Comparison of ENCODE assay signal across 1 cellular context in genomic region chr2:202102425-202103005, GRCh38.
TF ChIP-seq lines count a peak whose summit lies in the region.

No MANE protein-coding gene starts in this region.

TF ChIP-seq in HEK293, 187 proteins besides CTCF, POLR2A, EP300 and RAD21 (continued from another document and continues in another):
- TF ChIP-seq ZNF148 (tag by site-specific recombination; IDR thresholded peaks at IDR 0.05; ENCODE audit: borderline replicate concordance) = no peak
- no peak for TF ChIP-seq ZNF561 (tag by site-specific recombination; IDR thresholded peaks at IDR 0.05; ENCODE audit: borderline replicate concordance)
- no peak for TF ChIP-seq ZNF48 (tag by site-specific recombination; IDR thresholded peaks at IDR 0.05)
- TF ChIP-seq ZNF112 (tag by site-specific recombination; IDR thresholded peaks at IDR 0.05) = no peak
- no peak for TF ChIP-seq PBX3 (CRISPR knock-in tag; IDR thresholded peaks at IDR 0.05)
- TF ChIP-seq AEBP2 (tag by site-specific recombination; IDR thresholded peaks at IDR 0.05; ENCODE audit: borderline replicate concordance) = no peak
- no peak for TF ChIP-seq ZNF2 (tag by site-specific recombination; IDR thresholded peaks at IDR 0.05)
- no peak for TF ChIP-seq ZNF701 (tag by site-specific recombination; IDR thresholded peaks at IDR 0.05)
- no peak for TF ChIP-seq ZNF398 (tag by site-specific recombination; IDR thresholded peaks at IDR 0.05)
- TF ChIP-seq PRDM1 (tag by site-specific recombination; IDR thresholded peaks at IDR 0.05) = no peak
- no peak for TF ChIP-seq ZNF214 (tag by site-specific recombination; IDR thresholded peaks at IDR 0.05; ENCODE audit: borderline replicate concordance)
- TF ChIP-seq ZBTB20 (tag by site-specific recombination; IDR thresholded peaks at IDR 0.05) = no peak
- no peak for TF ChIP-seq REPIN1 (tag by site-specific recombination; IDR thresholded peaks at IDR 0.05; ENCODE audit: low read depth)
- no peak for TF ChIP-seq PRDM6 (tag by site-specific recombination; IDR thresholded peaks at IDR 0.05)
- no peak for TF ChIP-seq ZNF292 (tag by site-specific recombination; IDR thresholded peaks at IDR 0.05; ENCODE audit: borderline replicate concordance, low read depth)
- no peak for TF ChIP-seq ZNF677 (tag by site-specific recombination; IDR thresholded peaks at IDR 0.05)
- TF ChIP-seq GFI1B (tag by site-specific recombination; IDR thresholded peaks at IDR 0.05) = peak; percentile 59; the same call in 1 of the 2 replicates
- no peak for TF ChIP-seq MZF1 (tag by site-specific recombination; IDR thresholded peaks at IDR 0.05; ENCODE audit: borderline replicate concordance)
- TF ChIP-seq ZNF664 (tag by site-specific recombination; IDR thresholded peaks at IDR 0.05) = 0 out of 2 replicates have a peak, but pooled peaks have one; percentile 90
- TF ChIP-seq GLIS1 (tag by site-specific recombination; IDR thresholded peaks at IDR 0.05) = no peak; the same call in 1 of the 2 replicates
- TF ChIP-seq ZNF223 (tag by site-specific recombination; IDR thresholded peaks at IDR 0.05) = 0 out of 2 replicates have a peak, but pooled peaks have one; percentile 28
- no peak for TF ChIP-seq ZNF350 (tag by site-specific recombination; IDR thresholded peaks at IDR 0.05)
- no peak for TF ChIP-seq ZNF529 (tag by site-specific recombination; IDR thresholded peaks at IDR 0.05; ENCODE audit: insufficient replicate concordance)
- TF ChIP-seq ZNF501 (tag by site-specific recombination; IDR thresholded peaks at IDR 0.05) = no peak
- no peak for TF ChIP-seq ZNF510 (tag by site-specific recombination; IDR thresholded peaks at IDR 0.05; ENCODE audit: insufficient replicate concordance)
- no peak for TF ChIP-seq ZNF416 (tag by site-specific recombination; IDR thresholded peaks at IDR 0.05)
- no peak for TF ChIP-seq ZNF341 (tag by site-specific recombination; IDR thresholded peaks at IDR 0.05; ENCODE audit: low read depth)
- no peak for TF ChIP-seq ZNF16 (tag by site-specific recombination; IDR thresholded peaks at IDR 0.05; ENCODE audit: low read depth)
- TF ChIP-seq PATZ1 (tag by site-specific recombination; IDR thresholded peaks at IDR 0.05) = no peak
- TF ChIP-seq ZNF311 (tag by site-specific recombination; IDR thresholded peaks at IDR 0.05; ENCODE audit: borderline replicate concordance) = no peak
- no peak for TF ChIP-seq ZFP69B (tag by site-specific recombination; IDR thresholded peaks at IDR 0.05)
- TF ChIP-seq GLI2 (tag by site-specific recombination; IDR thresholded peaks at IDR 0.05; ENCODE audit: borderline replicate concordance, low read depth) = no peak
- no peak for TF ChIP-seq ZNF530 (tag by site-specific recombination; IDR thresholded peaks at IDR 0.05; ENCODE audit: low read depth)
- TF ChIP-seq ZNF362 (tag by site-specific recombination; IDR thresholded peaks at IDR 0.05) = no peak
- no peak for TF ChIP-seq PRDM4 (tag by site-specific recombination; IDR thresholded peaks at IDR 0.05)
- TF ChIP-seq ZNF157 (tag by site-specific recombination; IDR thresholded peaks at IDR 0.05) = no peak
- no peak for TF ChIP-seq ZNF571 (tag by site-specific recombination; IDR thresholded peaks at IDR 0.05)
- no peak for TF ChIP-seq KLF16 (tag by site-specific recombination; IDR thresholded peaks at IDR 0.05)
- TF ChIP-seq ZBTB17 (tag by site-specific recombination; IDR thresholded peaks at IDR 0.05) = 0 out of 2 replicates have a peak, but pooled peaks have one; percentile 27
- no peak for TF ChIP-seq OVOL3 (tag by site-specific recombination; IDR thresholded peaks at IDR 0.05)
- TF ChIP-seq ZNF324 (tag by site-specific recombination; IDR thresholded peaks at IDR 0.05) = no peak
- peak; percentile 81 for TF ChIP-seq TRIM28 (IDR thresholded peaks at IDR 0.05; ENCODE audit: borderline replicate concordance, low read length)
- no peak for TF ChIP-seq ZBTB6 (tag by site-specific recombination; IDR thresholded peaks at IDR 0.05)
- no peak for TF ChIP-seq ZNF76 (tag by site-specific recombination; IDR thresholded peaks at IDR 0.05; ENCODE audit: borderline replicate concordance, low read depth)
- no peak for TF ChIP-seq ZNF704 (tag by site-specific recombination; IDR thresholded peaks at IDR 0.05)
- no peak for TF ChIP-seq ZNF202 (tag by site-specific recombination; IDR thresholded peaks at IDR 0.05; ENCODE audit: borderline replicate concordance)
- no peak for TF ChIP-seq YY2 (tag by site-specific recombination; IDR thresholded peaks at IDR 0.05)
- TF ChIP-seq ZNF24 (tag by site-specific recombination; IDR thresholded peaks at IDR 0.05) = no peak
